ENCODE assay signal across 24 cellular contexts in the genomic region with DNA sequence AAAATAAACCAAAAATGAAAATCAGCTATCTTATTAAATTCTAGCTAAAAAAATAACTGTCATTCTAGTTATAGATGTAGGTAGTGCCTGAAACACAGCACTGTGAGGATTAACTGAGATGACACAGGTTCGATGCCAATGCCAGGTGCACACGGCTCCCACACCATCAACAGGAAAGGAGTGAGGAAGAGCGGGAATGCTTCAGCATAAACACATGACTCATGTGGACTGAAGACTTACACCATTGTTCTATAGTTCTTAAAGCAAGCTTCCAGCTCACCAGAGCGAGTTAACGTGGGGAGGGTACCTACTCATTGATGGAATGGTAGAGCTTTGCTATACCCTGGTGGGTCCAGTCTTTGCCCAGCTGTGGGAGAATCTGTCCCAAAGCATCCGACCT.
"Had no signal": no experiment of that assay in that cellular context is flagged by ENCODE, and none has a peak within 500 bp of the region (broad histone marks: within the 10 kb centered on the region; RNA-seq: fewer than 3 reads in every experiment).

No MANE protein-coding gene starts in this region.

- DNase-seq: activated CD4-positive, alpha-beta memory T cell treated with anti-CD3 and anti-CD28 coated beads for 36 hours; activated CD4-positive, alpha-beta T cell treated with anti-CD3 and anti-CD28 coated beads for 4 hours; activated CD4-positive, CD25-positive, alpha-beta regulatory T cell; activated effector memory CD4-positive, alpha-beta T cell treated with anti-CD3 and anti-CD28 coated beads, Interleukin-2, amount 50 U/mL, for 16 hours; activated naive CD4-positive, alpha-beta T cell treated with anti-CD3 and anti-CD28 coated beads, Interleukin-2, amount 50 U/mL, for 16 hours; activated naive CD8-positive, alpha-beta T cell treated with anti-CD3 and anti-CD28 coated beads, Interleukin-2, amount 50 U/mL, for 24 hours; activated T-cell treated with anti-CD3 and anti-CD28 coated beads, Interleukin-2, amount 50 U/mL, for 72 hours; anterior cingulate cortex; body of pancreas; dorsolateral prefrontal cortex; effector memory CD8-positive, alpha-beta T cell; kidney glomerular epithelial cell; left lung; mammary epithelial cell; midbrain; natural killer cell; psoas muscle; right cardiac atrium; stimulated activated CD4-positive, alpha-beta T cell treated with anti-CD3 and anti-CD28 coated beads, Interleukin-1b, Interleukin-23, amount 100 ng/mL, for 48 hours; substantia nigra; SW 1271; T-helper 17 cell; tibial artery had no signal

- H3K4me1 ChIP-seq: body of pancreas, left lung, psoas muscle, tibial artery had no signal

- ATAC-seq: activated naive CD8-positive, alpha-beta T cell treated with anti-CD3 and anti-CD28 coated beads, Interleukin-2, amount 50 U/mL, for 24 hours; activated T-cell treated with anti-CD3 and anti-CD28 coated beads, Interleukin-2, amount 50 U/mL, for 72 hours; body of pancreas; effector memory CD8-positive, alpha-beta T cell; left lung; natural killer cell; psoas muscle; right cardiac atrium; T-helper 17 cell had no signal

- H3K27me3 ChIP-seq: body of pancreas, dorsolateral prefrontal cortex, left lung, tibial artery had no signal

- H3K27ac ChIP-seq: body of pancreas, dorsolateral prefrontal cortex, epithelial cell of prostate, left lung, psoas muscle, tibial artery had no signal

- H3K4me3 ChIP-seq: body of pancreas, dorsolateral prefrontal cortex, left lung, psoas muscle, tibial artery had no signal

- H3K9me3 ChIP-seq: body of pancreas, left lung, psoas muscle, tibial artery had no signal
